ENCODE assay signal across 8 cellular contexts in genomic region chr9:1052119-1052907, GRCh38. TPM values are rescaled to one million over a fixed set of nuclear protein-coding genes. Genes with fewer than 3 reads are reported as not detected.
DNase-seq lines count a peak whose midpoint lies in the region; ATAC-seq and TF ChIP-seq lines count a peak whose summit lies in the region.

No MANE protein-coding gene starts in this region.

- TF ChIP-seq CTCF in uterus (IDR thresholded peaks at IDR 0.05), result no peak

- H3K36me3 ChIP-seq in uterus, result no peaks in the 10 kb centered on the region

- H3K4me1 ChIP-seq in uterus, result peaks cover 0 to 6% of the 10 kb centered on the region in 2 donors

- H3K27me3 ChIP-seq in uterus, result peaks cover 0 to 46% of the 10 kb centered on the region in 2 donors

- peak overlapping the region in 1 of 2 donors; percentile 15 for H3K4me3 ChIP-seq in uterus

- intact Hi-C loops in activated CD4-positive, alpha-beta T cell treated with anti-CD3 and anti-CD28 coated beads for 36 hours (cut with DNase I, micrococcal nuclease), result loop anchor here in 1 of 2 experiments (1.0 to 5.0 kb wide), 2 partner anchors 9 to 550 kb away; partner anchors contain the start of gene KANK1
- intact Hi-C loops in uterus (cut with DNase I; ENCODE audit: low total_unique reads), result no loop called here

- H3K27ac Mint-ChIP-seq in activated CD4-positive, alpha-beta T cell treated with anti-CD3 and anti-CD28 coated beads for 36 hours, result no peak overlapping the region
- peak overlapping the region; percentile 54 for H3K27ac Mint-ChIP-seq in activated naive CD8-positive, alpha-beta T cell treated with anti-CD3 and anti-CD28 coated beads, Interleukin-2, amount 10 ng/mL, durations not matched to agents 7 days and 5 days
- H3K27ac Mint-ChIP-seq in stimulated activated naive B cell treated with anti-CD40 and anti-IgM and Interleukin-4, amounts not matched to agents 10 μg/mL and 1 μg/mL and 100 μg/mL, for 72 hours, result peak overlapping the region; percentile 75

- CTCF ChIA-PET in activated CD4-positive, alpha-beta T cell treated with anti-CD3 and anti-CD28 coated beads for 36 hours (lab: Charles Lee), result no interaction called here

- peak overlapping the region; percentile 26 for H3K4me3 Mint-ChIP-seq in activated CD4-positive, alpha-beta T cell treated with anti-CD3 and anti-CD28 coated beads for 36 hours
- H3K4me3 Mint-ChIP-seq in activated naive CD8-positive, alpha-beta T cell treated with anti-CD3 and anti-CD28 coated beads, Interleukin-2, amount 10 ng/mL, durations not matched to agents 7 days and 5 days, result peak overlapping the region; percentile 61
- H3K4me3 Mint-ChIP-seq in stimulated activated naive B cell treated with anti-CD40 and anti-IgM and Interleukin-4, amounts not matched to agents 10 μg/mL and 1 μg/mL and 100 μg/mL, for 72 hours, result peak overlapping the region; percentile 54 to 68

- no peak for TF ChIP-seq POLR2A in uterus (IDR thresholded peaks at IDR 0.05)

- peaks cover 40% of the 10 kb centered on the region for H3K4me1 Mint-ChIP-seq in activated CD4-positive, alpha-beta T cell treated with anti-CD3 and anti-CD28 coated beads for 36 hours
- H3K4me1 Mint-ChIP-seq in activated naive CD8-positive, alpha-beta T cell treated with anti-CD3 and anti-CD28 coated beads, Interleukin-2, amount 10 ng/mL, durations not matched to agents 7 days and 5 days, result peaks cover 29% of the 10 kb centered on the region
- peaks cover 20 to 41% of the 10 kb centered on the region in 2 donors for H3K4me1 Mint-ChIP-seq in stimulated activated naive B cell treated with anti-CD40 and anti-IgM and Interleukin-4, amounts not matched to agents 10 μg/mL and 1 μg/mL and 100 μg/mL, for 72 hours

- H3K9me3 Mint-ChIP-seq in activated CD4-positive, alpha-beta T cell treated with anti-CD3 and anti-CD28 coated beads for 36 hours (ENCODE audit: low read depth), result peaks cover 3% of the 10 kb centered on the region
- H3K9me3 Mint-ChIP-seq in activated naive CD8-positive, alpha-beta T cell treated with anti-CD3 and anti-CD28 coated beads, Interleukin-2, amount 10 ng/mL, durations not matched to agents 7 days and 5 days, result peaks cover 6% of the 10 kb centered on the region
- H3K9me3 Mint-ChIP-seq in stimulated activated naive B cell treated with anti-CD40 and anti-IgM and Interleukin-4, amounts not matched to agents 10 μg/mL and 1 μg/mL and 100 μg/mL, for 72 hours, result peaks cover 0 to 11% of the 10 kb centered on the region in 2 donors

- no peaks in the 10 kb centered on the region for H3K9me3 ChIP-seq in uterus

- no peak for ATAC-seq in activated CD4-positive, alpha-beta T cell treated with anti-CD3 and anti-CD28 coated beads for 36 hours
- no peak for ATAC-seq in activated naive CD8-positive, alpha-beta T cell treated with anti-CD3 and anti-CD28 coated beads, Interleukin-2, amount 10 ng/mL, durations not matched to agents 7 days and 5 days (ENCODE audit: low read depth)
- peak in 1 of 2 donors; percentile 48 for ATAC-seq in stimulated activated naive B cell treated with anti-CD40 and anti-IgM and Interleukin-4, amounts not matched to agents 10 μg/mL and 1 μg/mL and 100 μg/mL, for 72 hours (replicated peaks)
- no peak for ATAC-seq in GM19023 (IDR thresholded peaks at IDR 0.05; ENCODE audit: unreplicated experiment)

- no peaks in the 10 kb centered on the region for H3K36me3 Mint-ChIP-seq in activated CD4-positive, alpha-beta T cell treated with anti-CD3 and anti-CD28 coated beads for 36 hours (ENCODE audit: low read depth)
- H3K36me3 Mint-ChIP-seq in activated naive CD8-positive, alpha-beta T cell treated with anti-CD3 and anti-CD28 coated beads, Interleukin-2, amount 10 ng/mL, durations not matched to agents 7 days and 5 days, result peaks cover 6% of the 10 kb centered on the region
- H3K36me3 Mint-ChIP-seq in stimulated activated naive B cell treated with anti-CD40 and anti-IgM and Interleukin-4, amounts not matched to agents 10 μg/mL and 1 μg/mL and 100 μg/mL, for 72 hours, result peaks cover 3 to 12% of the 10 kb centered on the region in 2 donors

- POLR2A ChIA-PET in activated CD4-positive, alpha-beta T cell treated with anti-CD3 and anti-CD28 coated beads for 36 hours (lab: Charles Lee), result no interaction called here
- POLR2A ChIA-PET in activated naive CD8-positive, alpha-beta T cell treated with anti-CD3 and anti-CD28 coated beads, Interleukin-2, amount 10 ng/mL, durations not matched to agents 7 days and 5 days (lab: Charles Lee), result no interaction called here

- DNase-seq in activated CD4-positive, alpha-beta T cell treated with anti-CD3 and anti-CD28 coated beads for 36 hours, result peak; percentile 16
- DNase-seq in activated CD4-positive, alpha-beta T cell treated with anti-CD3 and anti-CD28 coated beads for 4 hours, result no peak
- DNase-seq in activated naive CD8-positive, alpha-beta T cell treated with anti-CD3 and anti-CD28 coated beads, Interleukin-2, amount 10 ng/mL, durations not matched to agents 7 days and 5 days, result no peak
- DNase-seq in left kidney (ENCODE audit: low read depth, low spot score) (peak; percentile 38), uterus (no peak), dedifferentiated amniotic fluid mesenchymal stem cell (ENCODE audit: extremely low spot score) (no peak)
- no peak for DNase-seq in stimulated activated naive B cell treated with anti-CD40 and anti-IgM and Interleukin-4, amounts not matched to agents 10 μg/mL and 1 μg/mL and 100 μg/mL, for 72 hours

- H3K27ac ChIP-seq in uterus, result no peak overlapping the region

- H3K27me3 Mint-ChIP-seq in activated CD4-positive, alpha-beta T cell treated with anti-CD3 and anti-CD28 coated beads for 36 hours, result peaks cover 72% of the 10 kb centered on the region
- H3K27me3 Mint-ChIP-seq in activated naive CD8-positive, alpha-beta T cell treated with anti-CD3 and anti-CD28 coated beads, Interleukin-2, amount 10 ng/mL, durations not matched to agents 7 days and 5 days, result peaks cover 89% of the 10 kb centered on the region
- peaks cover 70 to 91% of the 10 kb centered on the region in 2 donors for H3K27me3 Mint-ChIP-seq in stimulated activated naive B cell treated with anti-CD40 and anti-IgM and Interleukin-4, amounts not matched to agents 10 μg/mL and 1 μg/mL and 100 μg/mL, for 72 hours

RNA-seq across cellular contexts. Expression of gene DMRT2, which starts 2.2 kb away (rescaled TPM):
- total RNA-seq in activated CD4-positive, alpha-beta T cell treated with anti-CD3 and anti-CD28 coated beads for 36 hours, result not detected
- not detected for total RNA-seq in activated naive CD8-positive, alpha-beta T cell treated with anti-CD3 and anti-CD28 coated beads, Interleukin-2, amount 10 ng/mL, durations not matched to agents 7 days and 5 days
- 1 to 10 TPM in 1 of 4 donors, not detected in 3; 3.1 TPM for total RNA-seq in uterus

Comparison
In these comparisons a context has a peak if more than half of its experiments do, and no peak if none do; other contexts are left out.
1. DNase-seq: peak in activated CD4-positive, alpha-beta T cell treated with anti-CD3 and anti-CD28 coated beads for 36 hours (single experiment) and left kidney (single experiment); none in activated CD4-positive, alpha-beta T cell treated with anti-CD3 and anti-CD28 coated beads for 4 hours (0 of 2), activated naive CD8-positive, alpha-beta T cell treated with anti-CD3 and anti-CD28 coated beads, Interleukin-2, amount 10 ng/mL, durations not matched to agents 7 days and 5 days (single experiment), stimulated activated naive B cell treated with anti-CD40 and anti-IgM and Interleukin-4, amounts not matched to agents 10 μg/mL and 1 μg/mL and 100 μg/mL, for 72 hours (single experiment), uterus (0 of 2) and dedifferentiated amniotic fluid mesenchymal stem cell (single experiment).
2. Peak in every context shown above with its lines, with median percentiles within 50 percentile points of each other: H3K4me3 Mint-ChIP-seq.